Comparison of ENCODE assay signal across 14 cellular contexts in genomic region chr10:95245425-95246055, GRCh38. TPM values are rescaled to one million over a fixed set of nuclear protein-coding genes. Genes with fewer than 3 reads are reported as not detected.
A peak's percentile ranks its signal among the peaks of the same experiment; 100 is the strongest.
DNase-seq lines count a peak whose midpoint lies in the region; ATAC-seq and TF ChIP-seq lines count a peak whose summit lies in the region.
"Had no signal": no experiment of that assay in that cellular context is flagged by ENCODE, and none has a peak within 500 bp of the region (broad histone marks: within the 10 kb centered on the region; RNA-seq: fewer than 3 reads in every experiment).

No MANE protein-coding gene starts in this region.

- ATAC-seq in DND-41 (ENCODE audit: insufficient read depth, low read depth) (no peak), HG02798 (IDR thresholded peaks at IDR 0.05; ENCODE audit: poor library complexity, unreplicated experiment) (peak; percentile 92), IMR-90 (ENCODE audit: low read depth) (no peak), upper lobe of left lung (ENCODE audit: low FRiP score in 2 of 2) (no peak), PC-3 (no peak)

- H3K36me3 ChIP-seq in DND-41 (ENCODE audit: insufficient read depth, low read length), result no peaks in the 10 kb centered on the region
- H3K36me3 ChIP-seq in IMR-90 (ENCODE audit: control insufficient read depth, insufficient read depth, low read length), result peaks cover 50% of the 10 kb centered on the region
- peaks cover 0 to 93% (median 36%) of the 10 kb centered on the region in 4 donors for H3K36me3 ChIP-seq in upper lobe of left lung
- H3K36me3 ChIP-seq in PC-3 (ENCODE audit: low read depth, low read length), result peaks cover 30% of the 10 kb centered on the region; the same call in 1 of the 2 replicates

- peaks cover 39 to 68% of the 10 kb centered on the region in 2 experiments; a peak in 3 of 4 replicates for H3K79me1 ChIP-seq in IMR-90 (ENCODE audit: low read depth in 1 of 2, low read length in 2 of 2)

- H2AFZ ChIP-seq in DND-41 (ENCODE audit: low read depth, low read length) (no peak overlapping the region), IMR-90 (replicated peaks; ENCODE audit: low read length, poor library complexity) (peak overlapping the region; percentile 9), PC-3 (ENCODE audit: low read length) (no peak overlapping the region)
- H2AFZ ChIP-seq: GM23248 had no signal

- DNase-seq in DND-41 (no peak), GM19238 (ENCODE audit: insufficient read length, low spot score) (peak; percentile 32), IMR-90 (peak; percentile 34), mesothelial cell of epicardium (ENCODE audit: low spot score in 2 of 2, unreplicated experiment in 2 of 2) (no peak), upper lobe of left lung (no peak), PC-3 (no peak)
- no peak for DNase-seq in effector CD4-positive, alpha-beta T cell
- DNase-seq: activated T-cell treated with anti-CD3 and anti-CD28 coated beads, Interleukin-2, amount 50 U/mL, for 4 hours; GM23248; immature natural killer cell; NCI-H1417 treated with DMSO at 0.1 percent for 48 hours had no signal

- no peak overlapping the region for H2BK20ac ChIP-seq in IMR-90 (ENCODE audit: low read depth, low read length)

- no peaks in the 10 kb centered on the region for H3K27me3 Mint-ChIP-seq in mesothelial cell of epicardium (ENCODE audit: low read depth)

- peak overlapping the region; percentile 41; the same call in 1 of the 2 replicates for H2BK120ac ChIP-seq in IMR-90 (ENCODE audit: low read depth, low read length)

- intact Hi-C loops in IMR-90 (cut with micrococcal nuclease) (loop anchor here (1.0 to 2.0 kb wide), 3 partner anchors 33 to 355 kb away; no protein-coding TSS in a partner anchor), PC-3 (cut with micrococcal nuclease) (loop anchor here (1.0 to 10.0 kb wide), 3 partner anchors 42 to 118 kb away; no protein-coding TSS in a partner anchor)

- 0 out of 2 replicates have a peak overlapping the region, but pooled peaks have one; percentile 20 for H3K14ac ChIP-seq in IMR-90 (replicated peaks; ENCODE audit: low read depth, low read length)

- TF ChIP-seq CTCF in DND-41 (IDR thresholded peaks at IDR 0.05; ENCODE audit: borderline replicate concordance, extremely low read depth, low read length, poor library complexity, severe bottlenecking) (peak; percentile 2), IMR-90 (conservative IDR thresholded peaks at IDR 0.05; ENCODE audit: low read depth, low read length) (no peak), mesothelial cell of epicardium (IDR thresholded peaks at IDR 0.05; ENCODE audit: unreplicated experiment) (no peak), upper lobe of left lung (IDR thresholded peaks at IDR 0.05) (no peak), PC-3 (conservative IDR thresholded peaks at IDR 0.05; ENCODE audit: low read depth, low read length) (no peak)

- H2BK15ac ChIP-seq in IMR-90 (ENCODE audit: low read depth, low read length), result no peak overlapping the region

- H3K4ac ChIP-seq in IMR-90 (ENCODE audit: low read depth, low read length), result peak overlapping the region; percentile 10; the same call in 1 of the 2 replicates

- H3K27ac ChIP-seq in DND-41 (ENCODE audit: low read length), result no peak overlapping the region
- H3K27ac ChIP-seq in IMR-90 (ENCODE audit: insufficient read depth, low read length), result peak overlapping the region; percentile 58; the same call in 1 of the 2 replicates
- H3K27ac ChIP-seq in upper lobe of left lung, result peak overlapping the region in 2 of 4 donors; percentile 3 to 82
- no peak overlapping the region for H3K27ac ChIP-seq in PC-3 (ENCODE audit: low read length)
- H3K27ac ChIP-seq: GM23248 had no signal

- H3K4me1 Mint-ChIP-seq in mesothelial cell of epicardium, result peaks cover 22% of the 10 kb centered on the region

- no TSS peak for BruUV-seq in IMR-90 (replicated peaks; lab: Mats Ljungman, UMichigan)
- BruUV-seq in PC-3 (replicated peaks; lab: Mats Ljungman, UMichigan), result no TSS peak

- H4K91ac ChIP-seq in IMR-90 (ENCODE audit: insufficient read depth, low read depth, low read length), result no peak overlapping the region

- WGBS in IMR-90 (ENCODE audit: extremely low coverage in 2 of 2, insufficient read length in 1 of 2), 2 experiments, result no CpG with 5 or more reads among the region's 6 CpGs
- WGBS in upper lobe of left lung, 2 donors, result 58 to 84% methylated on average over 6 of the region's 6 CpGs

- H3K4me3 ChIP-seq in DND-41 (ENCODE audit: low read depth in 1 of 2, low read length in 2 of 2) (no peak overlapping the region), IMR-90 (ENCODE audit: insufficient read depth, low read depth, low read length) (no peak overlapping the region), upper lobe of left lung (no peak overlapping the region), PC-3 (ENCODE audit: low read length) (no peak overlapping the region)
- H3K4me3 ChIP-seq: GM23248 had no signal

- H3K27ac Mint-ChIP-seq in mesothelial cell of epicardium, result no peak overlapping the region
- H3K27ac Mint-ChIP-seq: immature natural killer cell had no signal

- no peak overlapping the region for H3K4me2 ChIP-seq in DND-41 (ENCODE audit: insufficient read depth, low read length)
- H3K4me2 ChIP-seq in IMR-90 (ENCODE audit: low read depth, low read length), result no peak overlapping the region
- no peak overlapping the region for H3K4me2 ChIP-seq in PC-3 (ENCODE audit: low read length)

- no peak overlapping the region for H2AK9ac ChIP-seq in IMR-90 (replicated peaks; ENCODE audit: low read depth, low read length, poor library complexity)

- H3K9me3 ChIP-seq in DND-41 (ENCODE audit: insufficient read depth, low read length, severe bottlenecking) (no peaks in the 10 kb centered on the region), IMR-90 (ENCODE audit: control insufficient read depth, insufficient read depth, low read length) (no peaks in the 10 kb centered on the region), upper lobe of left lung (no peaks in the 10 kb centered on the region), PC-3 (ENCODE audit: low read length) (no peaks in the 10 kb centered on the region)

- POLR2A ChIA-PET in IMR-90 (lab: Charles Lee; ENCODE audit: unreplicated experiment) (no interaction called here), PC-3 (lab: Charles Lee; ENCODE audit: unreplicated experiment) (no interaction called here)

- H2BK5ac ChIP-seq in IMR-90 (ENCODE audit: low read depth, low read length, poor library complexity, severe bottlenecking), result no peak overlapping the region

- no peak overlapping the region for H3K4me3 Mint-ChIP-seq in mesothelial cell of epicardium
- H3K4me3 Mint-ChIP-seq: activated T-cell treated with anti-CD3 and anti-CD28 coated beads, Interleukin-2, amount 50 U/mL, for 4 hours; immature natural killer cell had no signal

- H4K8ac ChIP-seq in IMR-90 (ENCODE audit: low read depth in 2 of 2, low read length in 2 of 2), result peak overlapping the region in 1 of 2 experiments; percentile 14; a peak in 1 of 4 replicates

- H4K20me1 ChIP-seq in DND-41 (ENCODE audit: insufficient read depth, low read length), result no peaks in the 10 kb centered on the region
- H4K20me1 ChIP-seq in IMR-90 (ENCODE audit: insufficient read depth, low read length), result peaks cover 33% of the 10 kb centered on the region
- H4K20me1 ChIP-seq in PC-3 (ENCODE audit: low read length), result no peaks in the 10 kb centered on the region

- no peaks in the 10 kb centered on the region for H3K9me2 ChIP-seq in PC-3 (replicated peaks; ENCODE audit: low read length)

- H2AK5ac ChIP-seq in IMR-90 (ENCODE audit: low read depth, low read length), result peak overlapping the region; percentile 61

- H3K27me3 ChIP-seq in DND-41 (ENCODE audit: insufficient read depth, low read length, poor library complexity) (no peaks in the 10 kb centered on the region), IMR-90 (ENCODE audit: control insufficient read depth, insufficient read depth, low read length) (no peaks in the 10 kb centered on the region), upper lobe of left lung (no peaks in the 10 kb centered on the region), PC-3 (ENCODE audit: low read length) (no peaks in the 10 kb centered on the region)

- H3K79me2 ChIP-seq in DND-41 (ENCODE audit: insufficient read depth, low read length) (no peaks in the 10 kb centered on the region), PC-3 (ENCODE audit: low read length) (0 out of 2 replicates have a peak, but pooled peaks cover 2% of the 10 kb centered on the region)

- H3K36me3 Mint-ChIP-seq in mesothelial cell of epicardium, result peaks cover 10% of the 10 kb centered on the region

- peak overlapping the region; percentile 0; the same call in 1 of the 2 replicates for H3K18ac ChIP-seq in IMR-90 (ENCODE audit: low read depth, low read length)

- H3K9me1 ChIP-seq in IMR-90 (ENCODE audit: insufficient read depth, low read length), result peaks cover 28% of the 10 kb centered on the region

- H3K9ac ChIP-seq in DND-41 (ENCODE audit: low read depth, low read length) (no peak overlapping the region), IMR-90 (ENCODE audit: low read depth, low read length) (peak overlapping the region; percentile 7; the same call in 1 of the 2 replicates), PC-3 (ENCODE audit: low read length) (no peak overlapping the region)
- H3K9ac ChIP-seq: GM23248 had no signal

- H3F3A ChIP-seq in PC-3 (ENCODE audit: low read length, unreplicated experiment), result no peaks in the 10 kb centered on the region

- no peak overlapping the region for H4K5ac ChIP-seq in IMR-90 (ENCODE audit: low read depth, low read length)

- TF ChIP-seq RAD21 in IMR-90 (IDR thresholded peaks at IDR 0.05; ENCODE audit: low read length), result no peak

- no peak for TF ChIP-seq POLR2A in IMR-90 (IDR thresholded peaks at IDR 0.05; ENCODE audit: low read depth, low read length)
- TF ChIP-seq POLR2A in upper lobe of left lung (IDR thresholded peaks at IDR 0.05), result no peak

- in situ Hi-C loops in IMR-90 (cut with MboI; ENCODE audit: low sequenced_read_pairs), result no loop called here

- H3K56ac ChIP-seq in IMR-90 (ENCODE audit: extremely low read depth, insufficient read depth, low read length), result no peak overlapping the region

- CTCF ChIA-PET in IMR-90 (lab: Yijun Ruan, JAX) (interaction anchor here (2.0 to 3.4 kb wide), 3 partner anchors 15 to 117 kb away, joined by 4 to 29 read pairs (median 10); no protein-coding TSS in a partner anchor), PC-3 (lab: Charles Lee) (no interaction called here)

- dilution Hi-C loops in IMR-90 (cut with HindIII; ENCODE audit: low sequenced_read_pairs, unreplicated experiment), result no loop called here

- no peak for TF ChIP-seq EP300 in upper lobe of left lung (IDR thresholded peaks at IDR 0.05)

- 0 out of 2 replicates have a peak overlapping the region, but pooled peaks have one; percentile 36 for H3K23ac ChIP-seq in IMR-90 (ENCODE audit: low read depth, low read length)

- H3K9me3 Mint-ChIP-seq in mesothelial cell of epicardium, result no peaks in the 10 kb centered on the region
- H3K9me3 Mint-ChIP-seq: activated T-cell treated with anti-CD3 and anti-CD28 coated beads, Interleukin-2, amount 50 U/mL, for 4 hours; immature natural killer cell had no signal

- H3K4me1 ChIP-seq in DND-41 (ENCODE audit: insufficient read depth, low read length) (no peaks in the 10 kb centered on the region), IMR-90 (ENCODE audit: control insufficient read depth, insufficient read depth, low read length) (peaks cover 30% of the 10 kb centered on the region), upper lobe of left lung (peaks cover 18 to 40% (median 27%) of the 10 kb centered on the region in 4 donors), PC-3 (ENCODE audit: insufficient read depth, low read length) (peaks cover 25% of the 10 kb centered on the region)

RNA-seq across cellular contexts. Expression of gene PDLIM1, which starts 45.3 kb away (rescaled TPM):
- 27.5 and 30.1 TPM in 2 replicates for total RNA-seq in IMR-90 (2012; rRNA removed)
- polyA plus RNA-seq in IMR-90 (2012; rRNA removed), result 179 and 187 TPM in 2 replicates
- polyA plus RNA-seq in IMR-90 (2012; cell fraction: cytosol; rRNA removed), result 120 and 255 TPM in 2 replicates
- 44.1 and 131 TPM in 2 replicates for polyA plus RNA-seq in IMR-90 (2012; cell fraction: nucleus; rRNA removed; ENCODE audit: low replicate concordance)
- 121 to 131 TPM (median 122 TPM) in 3 replicates for total RNA-seq in mesothelial cell of epicardium
- 100 to 1,000 TPM in 5 of 6 donors, 10 to 100 TPM in 1; 78.6 to 239 (median 178) TPM for total RNA-seq in upper lobe of left lung
- 28.2 and 48.7 TPM in 2 replicates for total RNA-seq in PC-3 (2014; rRNA removed)

RNA-seq across cellular contexts. Expression of gene ACSM6, which starts 51.5 kb away (rescaled TPM):
- total RNA-seq in IMR-90 (2012; rRNA removed) (not detected in 2 replicates), mesothelial cell of epicardium (not detected in 3 replicates), upper lobe of left lung (not detected), PC-3 (2014; rRNA removed) (not detected in 2 replicates)
- polyA plus RNA-seq in IMR-90 (2012; rRNA removed), result not detected in 2 replicates
- not detected in 2 replicates for polyA plus RNA-seq in IMR-90 (2012; cell fraction: cytosol; rRNA removed)
- not detected in 2 replicates for polyA plus RNA-seq in IMR-90 (2012; cell fraction: nucleus; rRNA removed; ENCODE audit: low replicate concordance)
- total RNA-seq: activated T-cell treated with anti-CD3 and anti-CD28 coated beads, Interleukin-2, amount 50 U/mL, for 4 hours; GM23248; SK-MEL-5 had no signal
- polyA plus RNA-seq: BJ had no signal

Comparison
In these comparisons a context has a peak if more than half of its experiments do, and no peak if none do; other contexts are left out.
1. DNase-seq: peak in GM19238 (single experiment) and IMR-90 (single experiment); none in DND-41 (single experiment), mesothelial cell of epicardium (0 of 2), upper lobe of left lung (0 of 2), effector CD4-positive, alpha-beta T cell (single experiment) and PC-3 (single experiment).